ENCODE assay signal across 8 cellular contexts in the genomic region with DNA sequence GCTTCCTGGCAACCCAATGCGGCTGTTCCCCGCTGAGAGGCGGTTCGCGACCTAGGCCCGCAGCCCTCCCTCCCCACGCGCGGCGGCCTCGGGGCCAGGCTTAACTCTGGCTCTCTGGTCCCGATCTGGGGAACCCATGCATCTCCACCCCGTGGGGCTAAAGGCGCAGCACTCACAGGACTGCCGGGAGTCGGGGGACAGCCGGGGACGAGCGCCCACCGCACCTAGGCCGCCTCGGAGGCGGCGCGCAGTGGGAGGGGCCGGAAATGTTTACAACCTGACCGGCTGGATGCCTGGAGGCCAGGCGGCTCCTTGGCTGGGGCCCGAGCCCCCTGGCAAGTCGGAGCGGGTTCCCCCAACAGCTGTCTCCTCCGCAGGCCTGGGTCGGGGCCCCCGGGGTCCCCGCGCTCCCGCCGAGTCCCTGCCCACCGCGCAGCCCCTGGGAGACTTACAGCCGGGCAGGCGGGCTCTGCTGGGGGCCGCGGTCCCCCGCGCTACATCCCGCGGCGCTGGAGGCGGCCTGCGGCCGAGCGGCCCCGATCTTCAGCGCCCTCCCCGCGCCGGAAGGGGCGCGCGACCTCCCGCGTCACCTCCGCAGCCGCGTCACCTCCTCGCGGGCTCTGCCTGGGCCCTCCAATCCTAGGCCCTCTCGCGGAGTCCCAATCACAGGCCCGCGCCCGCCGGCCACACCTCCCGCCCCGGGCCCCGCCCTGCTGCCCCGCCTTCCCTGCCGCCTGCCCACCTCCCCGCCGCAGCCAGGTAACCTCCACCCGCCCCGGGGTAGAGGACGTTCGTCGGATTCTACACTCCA. TPM values are rescaled to one million over a fixed set of nuclear protein-coding genes. Genes with fewer than 3 reads are reported as not detected.
DNase-seq lines count a peak whose midpoint lies in the region; ATAC-seq and TF ChIP-seq lines count a peak whose summit lies in the region.

A gene with protein sequence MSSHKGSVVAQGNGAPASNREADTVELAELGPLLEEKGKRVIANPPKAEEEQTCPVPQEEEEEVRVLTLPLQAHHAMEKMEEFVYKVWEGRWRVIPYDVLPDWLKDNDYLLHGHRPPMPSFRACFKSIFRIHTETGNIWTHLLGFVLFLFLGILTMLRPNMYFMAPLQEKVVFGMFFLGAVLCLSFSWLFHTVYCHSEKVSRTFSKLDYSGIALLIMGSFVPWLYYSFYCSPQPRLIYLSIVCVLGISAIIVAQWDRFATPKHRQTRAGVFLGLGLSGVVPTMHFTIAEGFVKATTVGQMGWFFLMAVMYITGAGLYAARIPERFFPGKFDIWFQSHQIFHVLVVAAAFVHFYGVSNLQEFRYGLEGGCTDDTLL (minus strand): TSS at position 580 of the 811 bp plus-strand sequence. CDS start 7,242 bp downstream, outside the sequence.

- H2AFZ ChIP-seq in H9 (ENCODE audit: low read length) (no peak within 1 kb of the TSS), neuron (ENCODE audit: low read depth, low read length) (peak within 1 kb of the TSS; percentile 98)

- no peak within 1 kb of the TSS for H2BK5ac ChIP-seq in H9 (ENCODE audit: insufficient read length, low read length)

- H3K36me3 Mint-ChIP-seq in H9 (ENCODE audit: insufficient read depth in 1 of 3, low read depth in 3 of 3), result peaks cover 0 to 8% (median 2%) of the 10 kb centered on the region in 3 experiments; a peak in 3 of 7 replicates

- peak within 1 kb of the TSS; percentile 75 for H3K4me2 ChIP-seq in H9 (ENCODE audit: insufficient read depth, insufficient read length, low read length)

- H3K23me2 ChIP-seq in H9 (ENCODE audit: insufficient read length, low read depth, low read length, poor library complexity, severe bottlenecking), result peaks cover 8% of the 10 kb centered on the region

- no peak within 1 kb of the TSS for H4K5ac ChIP-seq in H9 (ENCODE audit: insufficient read length, low read depth, low read length)

- H3K9me3 Mint-ChIP-seq in H9, result no peaks in the 10 kb centered on the region

- H3K14ac ChIP-seq in H9 (ENCODE audit: insufficient read depth, low read length), result no peak within 1 kb of the TSS; the same call in 1 of the 2 replicates

- no peak within 1 kb of the TSS for H3K56ac ChIP-seq in H9 (ENCODE audit: insufficient read length, low read depth, low read length)

- peak within 1 kb of the TSS; percentile 98 for H3K4me3 ChIP-seq in MG63
- peak within 1 kb of the TSS; percentile 98 for H3K4me3 ChIP-seq in SJSA1
- H3K4me3 ChIP-seq in neuron (ENCODE audit: low read length), result peak within 1 kb of the TSS; percentile 98
- H3K4me3 ChIP-seq in subcutaneous abdominal adipose tissue (ENCODE audit: low read depth in 1 of 5, low read length in 5 of 5), result peak within 1 kb of the TSS; percentile 85 to 97 (median 89)

- H3K9me3 ChIP-seq in H9 (ENCODE audit: control insufficient read depth, low read depth, low read length), result no peaks in the 10 kb centered on the region
- no peaks in the 10 kb centered on the region for H3K9me3 ChIP-seq in MG63
- peaks cover 6% of the 10 kb centered on the region for H3K9me3 ChIP-seq in SJSA1 (replicated peaks)
- no peaks in the 10 kb centered on the region for H3K9me3 ChIP-seq in neuron (ENCODE audit: low read length)
- H3K9me3 ChIP-seq in subcutaneous abdominal adipose tissue (ENCODE audit: control insufficient read depth in 5 of 5, low read length in 5 of 5), result no peaks in the 10 kb centered on the region

- ATAC-seq in foreskin keratinocyte, result peak; percentile 93

- no peak within 1 kb of the TSS for H3K4ac ChIP-seq in H9 (ENCODE audit: low read depth, low read length)

- no peak within 1 kb of the TSS for H4K8ac ChIP-seq in H9 (replicated peaks; ENCODE audit: insufficient read length, low read depth, low read length)

- peak within 1 kb of the TSS; percentile 29 for H3K18ac ChIP-seq in H9 (ENCODE audit: insufficient read length, low read depth, low read length)

- peaks cover 11% of the 10 kb centered on the region; the same call in 1 of the 2 replicates for H3K79me2 ChIP-seq in H9 (ENCODE audit: insufficient read depth, low read length)

- no peaks in the 10 kb centered on the region for H4K20me1 ChIP-seq in H9 (ENCODE audit: control insufficient read depth, insufficient read depth, insufficient read length)

- no CpG with 5 or more reads among the region's 86 CpGs for WGBS in H9 (ENCODE audit: extremely low coverage, insufficient read length, low lambda C conversion rate)

- H3K27me3 ChIP-seq in H9 (ENCODE audit: insufficient read depth, low read length), result no peaks in the 10 kb centered on the region
- H3K27me3 ChIP-seq in MG63, result no peaks in the 10 kb centered on the region
- H3K27me3 ChIP-seq in SJSA1 (replicated peaks), result no peaks in the 10 kb centered on the region
- H3K27me3 ChIP-seq in foreskin keratinocyte, result no peaks in the 10 kb centered on the region
- H3K27me3 ChIP-seq in neuron (ENCODE audit: insufficient read depth, low read length), result no peaks in the 10 kb centered on the region
- no peaks in the 10 kb centered on the region for H3K27me3 ChIP-seq in subcutaneous abdominal adipose tissue (ENCODE audit: control insufficient read depth in 5 of 5, insufficient read depth in 4 of 5, low read length in 5 of 5)

- peak within 1 kb of the TSS in 2 of 3 experiments; percentile 29 to 95; a peak in 3 of 7 replicates for H3K27ac Mint-ChIP-seq in H9

- no peak within 1 kb of the TSS for H3K27ac ChIP-seq in H9 (ENCODE audit: insufficient read length, low read depth, low read length)
- peak within 1 kb of the TSS; percentile 81 for H3K27ac ChIP-seq in SJSA1
- peak within 1 kb of the TSS; percentile 90 for H3K27ac ChIP-seq in foreskin keratinocyte
- peak within 1 kb of the TSS; percentile 75 for H3K27ac ChIP-seq in subcutaneous abdominal adipose tissue (ENCODE audit: low read depth, low read length)

- H2BK120ac ChIP-seq in H9 (ENCODE audit: low read depth, low read length, poor library complexity, severe bottlenecking), result no peak within 1 kb of the TSS

- no peak within 1 kb of the TSS for H2BK12ac ChIP-seq in H9 (ENCODE audit: insufficient read length, low read depth, low read length)

- H2BK20ac ChIP-seq in H9 (ENCODE audit: low read depth, low read length, poor library complexity, severe bottlenecking), result no peak within 1 kb of the TSS

- H3K27me3 Mint-ChIP-seq in H9 (ENCODE audit: low read depth), result no peaks in the 10 kb centered on the region

- peak within 1 kb of the TSS; percentile 81 to 92 for H3K4me3 Mint-ChIP-seq in H9

- H3K4me1 ChIP-seq in H9 (ENCODE audit: insufficient read depth, low read length) (no peaks in the 10 kb centered on the region), SJSA1 (replicated peaks) (peaks cover 19% of the 10 kb centered on the region), foreskin keratinocyte (peaks cover 43% of the 10 kb centered on the region), neuron (ENCODE audit: insufficient read depth, low read length) (peaks cover 20% of the 10 kb centered on the region), subcutaneous abdominal adipose tissue (ENCODE audit: control insufficient read depth in 5 of 5, insufficient read depth in 5 of 5, low read length in 5 of 5) (peaks cover 2 to 42% (median 39%) of the 10 kb centered on the region in 5 donors)

- peak; percentile 7 for DNase-seq in GF-D8 (lab: John Stamatoyannopoulos, UW)
- DNase-seq in H9, result peak; percentile 95
- DNase-seq in MG63, result peak; percentile 94
- peak; percentile 72 to 86 for DNase-seq in SJSA1 (ENCODE audit: low read depth in 1 of 2, low spot score in 2 of 2)
- DNase-seq in activated naive CD4-positive, alpha-beta T cell (lab: John Stamatoyannopoulos, UW), result peak; percentile 76 to 95 (median 86)
- DNase-seq in foreskin keratinocyte, result peak; percentile 54 to 73

- no peak within 1 kb of the TSS for H2AK5ac ChIP-seq in H9 (ENCODE audit: insufficient read length, low read length)

- TF ChIP-seq CTCF in H9 (conservative IDR thresholded peaks at IDR 0.05) (peak; percentile 31; the same call in 1 of the 3 replicates), foreskin keratinocyte (conservative IDR thresholded peaks at IDR 0.05) (peak; percentile 15)

- peaks cover 17 to 18% of the 10 kb centered on the region in 2 experiments for H3K4me1 Mint-ChIP-seq in H9

- no peak within 1 kb of the TSS for H3T11ph ChIP-seq in H9 (ENCODE audit: low read length)

- H3K9ac ChIP-seq in H9 (ENCODE audit: extremely low read depth, insufficient read length, low read length) (peak within 1 kb of the TSS; percentile 71), subcutaneous abdominal adipose tissue (ENCODE audit: low read length in 5 of 5) (peak within 1 kb of the TSS; percentile 89 to 99 (median 95))

- H3K36me3 ChIP-seq in MG63 (peaks cover 13% of the 10 kb centered on the region), SJSA1 (peaks cover 43% of the 10 kb centered on the region), neuron (ENCODE audit: insufficient read depth, low read length) (no peaks in the 10 kb centered on the region), subcutaneous abdominal adipose tissue (ENCODE audit: control insufficient read depth in 5 of 5, insufficient read depth in 5 of 5, low read length in 5 of 5) (peaks cover 2 to 22% (median 17%) of the 10 kb centered on the region in 5 donors)

- peaks cover 3% of the 10 kb centered on the region for H3K79me1 ChIP-seq in H9 (ENCODE audit: insufficient read depth, low read depth, low read length, poor library complexity, severe bottlenecking)

- no peak within 1 kb of the TSS for H2BK15ac ChIP-seq in H9 (ENCODE audit: low read depth, low read length)

- H4K91ac ChIP-seq in H9 (ENCODE audit: insufficient read length, low read depth, low read length), result no peak within 1 kb of the TSS

- H3K23ac ChIP-seq in H9 (ENCODE audit: insufficient read length, low read depth, low read length), result no peak within 1 kb of the TSS

RNA-seq across cellular contexts. Expression of the gene that starts here (rescaled TPM):
- 65.0 and 69.7 TPM in 2 replicates for total RNA-seq in H9 (2021)
- 105 and 108 TPM in 2 replicates for total RNA-seq in MG63 (2014; rRNA removed; shearing (Covaris generic); ENCODE audit: low replicate concordance)
- 126 and 129 TPM in 2 replicates for total RNA-seq in SJSA1 (2014; rRNA removed; shearing (Covaris generic))
- total RNA-seq in foreskin keratinocyte, result 125 and 127 TPM in 2 replicates
- 85.2 and 100.0 TPM in 2 replicates for polyA plus RNA-seq in foreskin keratinocyte

Comparison
In these comparisons a context has a peak if more than half of its experiments do, and no peak if none do; other contexts are left out.
1. DNase-seq: peak in every context shown above with its lines; median percentile 95 in H9; 94 in MG63; 86 in activated naive CD4-positive, alpha-beta T cell; 79 in SJSA1; 64 in foreskin keratinocyte; 7 in GF-D8.